In genomic region chr11:122202161-122202950, GRCh38 we compare ENCODE assay signal across 8 cellular contexts.
A peak's percentile ranks its signal among the peaks of the same experiment; 100 is the strongest.
DNase-seq lines count a peak whose midpoint lies in the region; ATAC-seq, FAIRE-seq and TF ChIP-seq lines count a peak whose summit lies in the region.

No MANE protein-coding gene starts in this region.

- TF ChIP-seq CTCF in chondrocyte (IDR thresholded peaks at IDR 0.05): no peak
- TF ChIP-seq CTCF in HepG2 (CRISPR knock-in tag; IDR thresholded peaks at IDR 0.05): no peak
- TF ChIP-seq CTCF in thyroid gland (IDR thresholded peaks at IDR 0.05): no peak

- TF ChIP-seq EP300 in HepG2 (IDR thresholded peaks at IDR 0.05; ENCODE audit: low read depth in 2 of 2, low read length in 2 of 2) (no peak), HepG2 (CRISPR knock-in tag; IDR thresholded peaks at IDR 0.05; ENCODE audit: borderline replicate concordance) (no peak)

- peak overlapping the region; percentile 52; the same call in 1 of the 2 replicates for H3K4me2 ChIP-seq in HepG2 (ENCODE audit: low read depth, low read length)

- H3K4me3 ChIP-seq in HepG2 (replicated peaks in 1 of 3; ENCODE audit: insufficient read depth in 1 of 3, low read depth in 2 of 3, low read length in 3 of 3) (no peak overlapping the region), thyroid gland (replicated peaks in 1 of 3) (peak overlapping the region; percentile 10 to 31 (median 26))

- peak overlapping the region; percentile 70 for H3K4me3 Mint-ChIP-seq in chondrocyte (ENCODE audit: unreplicated experiment)
- H3K4me3 Mint-ChIP-seq in activated CD4-positive, alpha-beta memory T cell treated with anti-CD3 and anti-CD28 coated beads for 36 hours: no peak overlapping the region

- H3K9ac ChIP-seq in HepG2 (ENCODE audit: insufficient read depth, low read depth, low read length): no peak overlapping the region

- H3K36me3 ChIP-seq in HepG2 (replicated peaks in 1 of 2; ENCODE audit: control insufficient read depth in 1 of 2, insufficient read depth in 2 of 2, low read length in 2 of 2) (no peaks in the 10 kb centered on the region), thyroid gland (no peaks in the 10 kb centered on the region)

- 58% methylated on average over 16 of the region's 16 CpGs for WGBS in HepG2 (ENCODE audit: low lambda C conversion rate)
- 18 to 19% methylated on average over 16 of the region's 16 CpGs for WGBS in thyroid gland, 2 donors

- peak overlapping the region; percentile 48 for H2AFZ ChIP-seq in HepG2 (ENCODE audit: low read length)

- H3K27ac ChIP-seq in HepG2 (ENCODE audit: extremely low read length, insufficient read depth, low read length) (no peak overlapping the region), thyroid gland (peak overlapping the region; percentile 61 to 71 (median 71))

- H3K79me2 ChIP-seq in HepG2 (ENCODE audit: insufficient read depth, low read length): no peaks in the 10 kb centered on the region

- H3K4me1 ChIP-seq in HepG2 (ENCODE audit: insufficient read depth, low read length) (peaks cover 12% of the 10 kb centered on the region), thyroid gland (peaks cover 18 to 40% of the 10 kb centered on the region in 2 donors)

- H3K9me3 Mint-ChIP-seq in chondrocyte (ENCODE audit: low read depth): no peaks in the 10 kb centered on the region
- H3K9me3 Mint-ChIP-seq in activated CD4-positive, alpha-beta memory T cell treated with anti-CD3 and anti-CD28 coated beads for 36 hours: no peaks in the 10 kb centered on the region

- POLR2A ChIA-PET in HepG2 (lab: Yijun Ruan, JAX): no interaction called here
- POLR2A ChIA-PET in activated CD4-positive, alpha-beta memory T cell treated with anti-CD3 and anti-CD28 coated beads for 36 hours (lab: Charles Lee): no interaction called here

- no peak for TF ChIP-seq RAD21 in HepG2 (CRISPR knock-in tag; IDR thresholded peaks at IDR 0.05)

- DNase-seq in chondrocyte (ENCODE audit: low spot score): no peak
- DNase-seq in HepG2 (ENCODE audit: low spot score): peak; percentile 6
- peak; percentile 46 to 62 for DNase-seq in thyroid gland
- no peak for DNase-seq in RCC 7860 (ENCODE audit: low spot score)
- DNase-seq in activated CD4-positive, alpha-beta memory T cell treated with anti-CD3 and anti-CD28 coated beads for 36 hours: no peak
- no peak for DNase-seq in activated T-cell treated with anti-CD3 and anti-CD28 coated beads for 4 hours
- DNase-seq in SK-N-DZ (ENCODE audit: low spot score): no peak

- peak; percentile 20 for ATAC-seq in HG03354 (IDR thresholded peaks at IDR 0.05; ENCODE audit: poor library complexity, severe bottlenecking, unreplicated experiment)
- peak; percentile 61 for ATAC-seq in HepG2

- FAIRE-seq in HepG2 (lab: Jason Lieb, UNC): no peak
- no peak for FAIRE-seq in RCC 7860 (lab: Jason Lieb, UNC)

- CTCF ChIA-PET in HepG2 (lab: Yijun Ruan, JAX; ENCODE audit: low intra/inter-chr PET ratio, low total read pairs): interaction anchor here (1.5 to 2.8 kb wide), 4 partner anchors 182 to 552 kb away, joined by 4 to 45 read pairs (median 4); no protein-coding TSS in a partner anchor
- CTCF ChIA-PET in activated CD4-positive, alpha-beta memory T cell treated with anti-CD3 and anti-CD28 coated beads for 36 hours (lab: Charles Lee): interaction anchor here (0.6 to 2.7 kb wide), 12 partner anchors 8 to 546 kb away, joined by 3 to 32 read pairs (median 3); no protein-coding TSS in a partner anchor

- no peaks in the 10 kb centered on the region for H4K20me1 ChIP-seq in HepG2 (ENCODE audit: insufficient read depth, low read length)

- H3K27ac Mint-ChIP-seq in chondrocyte (ENCODE audit: unreplicated experiment): peak overlapping the region; percentile 87
- no peak overlapping the region for H3K27ac Mint-ChIP-seq in activated CD4-positive, alpha-beta memory T cell treated with anti-CD3 and anti-CD28 coated beads for 36 hours

- H3K27me3 Mint-ChIP-seq in chondrocyte (ENCODE audit: low read depth): no peaks in the 10 kb centered on the region
- H3K27me3 Mint-ChIP-seq in activated CD4-positive, alpha-beta memory T cell treated with anti-CD3 and anti-CD28 coated beads for 36 hours: peaks cover 25% of the 10 kb centered on the region

- peaks cover 81% of the 10 kb centered on the region for H3K4me1 Mint-ChIP-seq in chondrocyte (ENCODE audit: low read depth)
- no peaks in the 10 kb centered on the region for H3K4me1 Mint-ChIP-seq in activated CD4-positive, alpha-beta memory T cell treated with anti-CD3 and anti-CD28 coated beads for 36 hours (ENCODE audit: low read depth)

- H3K36me3 Mint-ChIP-seq in chondrocyte (ENCODE audit: low read depth): no peaks in the 10 kb centered on the region
- no peaks in the 10 kb centered on the region for H3K36me3 Mint-ChIP-seq in activated CD4-positive, alpha-beta memory T cell treated with anti-CD3 and anti-CD28 coated beads for 36 hours

- intact Hi-C loops in HepG2 (cut with micrococcal nuclease; ENCODE audit: unreplicated experiment) (loop anchor here (2.0 kb wide), 1 partner anchor 94 kb away; no protein-coding TSS in a partner anchor), thyroid gland (cut with DNase I) (no loop called here)
- intact Hi-C loops in activated CD4-positive, alpha-beta memory T cell treated with anti-CD3 and anti-CD28 coated beads for 36 hours (cut with micrococcal nuclease): loop anchor here (2.0 kb wide), 1 partner anchor 94 kb away; no protein-coding TSS in a partner anchor

- in situ Hi-C loops in HepG2 (cut with HindIII; ENCODE audit: extremely low pct_ligation_motif_present, low pct_unique_long_range_greater_than_20kb): no loop called here

- no peaks in the 10 kb centered on the region for H3K9me3 ChIP-seq in HepG2 (ENCODE audit: low read length)
- H3K9me3 ChIP-seq in thyroid gland: no peaks in the 10 kb centered on the region

- no TSS peak for BruUV-seq in HepG2 (replicated peaks; lab: Mats Ljungman, UMichigan)

- TF ChIP-seq POLR2A in HepG2 (IDR thresholded peaks at IDR 0.05; ENCODE audit: insufficient read depth in 1 of 2, low read depth in 2 of 2, low read length in 2 of 2): no peak
- TF ChIP-seq POLR2A in thyroid gland (IDR thresholded peaks at IDR 0.05): no peak

- H3K27me3 ChIP-seq in HepG2 (ENCODE audit: control insufficient read depth in 1 of 2, insufficient read depth in 2 of 2, low read length in 2 of 2) (peaks cover 0 to 7% of the 10 kb centered on the region in 2 experiments; a peak in 1 of 5 replicates), thyroid gland (no peaks in the 10 kb centered on the region)

TF ChIP-seq in HepG2, 621 proteins besides CTCF, POLR2A, EP300 and RAD21 (continues in another document):
- TF ChIP-seq HOXA5 (CRISPR knock-in tag; IDR thresholded peaks at IDR 0.05): 0 out of 2 replicates have a peak, but pooled peaks have one; percentile 1
- no peak for TF ChIP-seq ZNF850 (CRISPR knock-in tag; conservative IDR thresholded peaks at IDR 0.05)
- TF ChIP-seq ZNF777 (CRISPR knock-in tag; IDR thresholded peaks at IDR 0.05): no peak
- 0 out of 2 replicates have a peak, but pooled peaks have one; percentile 46 for TF ChIP-seq ZBTB43 (CRISPR knock-in tag; conservative IDR thresholded peaks at IDR 0.05)
- no peak for TF ChIP-seq XRCC5 (optimal IDR thresholded peaks at IDR 0.05; ENCODE audit: low read length)
- no peak for TF ChIP-seq AKAP8 (CRISPR knock-in tag; IDR thresholded peaks at IDR 0.05)
- no peak for TF ChIP-seq GFI1 (CRISPR knock-in tag; IDR thresholded peaks at IDR 0.05; ENCODE audit: borderline replicate concordance)
- no peak for TF ChIP-seq PPARG (CRISPR knock-in tag; conservative IDR thresholded peaks at IDR 0.05)
- no peak for TF ChIP-seq ZNF3 (CRISPR knock-in tag; IDR thresholded peaks at IDR 0.05)
- no peak for TF ChIP-seq ARID2 (CRISPR knock-in tag; IDR thresholded peaks at IDR 0.05; ENCODE audit: borderline replicate concordance)
- TF ChIP-seq ZNF570 (CRISPR knock-in tag; IDR thresholded peaks at IDR 0.05; ENCODE audit: borderline replicate concordance): no peak
- no peak for TF ChIP-seq TAF15 (IDR thresholded peaks at IDR 0.05; ENCODE audit: low read depth, low read length, poor library complexity, severe bottlenecking)
- TF ChIP-seq TOPORS (CRISPR knock-in tag; IDR thresholded peaks at IDR 0.05): no peak
- no peak for TF ChIP-seq CHD2 (IDR thresholded peaks at IDR 0.05; ENCODE audit: low read depth, low read length)
- TF ChIP-seq MIXL1 (CRISPR knock-in tag; IDR thresholded peaks at IDR 0.05): no peak
- no peak for TF ChIP-seq NR2F2 (IDR thresholded peaks at IDR 0.05; ENCODE audit: borderline replicate concordance, low read depth)
- no peak for TF ChIP-seq MTF1 (CRISPR knock-in tag; IDR thresholded peaks at IDR 0.05)
- TF ChIP-seq MYC (CRISPR knock-in tag; IDR thresholded peaks at IDR 0.05; ENCODE audit: borderline replicate concordance): no peak

Comparison
In these comparisons a context has a peak if more than half of its experiments do, and no peak if none do; other contexts are left out.
1. DNase-seq: peak in HepG2 (single experiment) and thyroid gland (2 of 2); none in chondrocyte (single experiment), RCC 7860 (single experiment), activated CD4-positive, alpha-beta memory T cell treated with anti-CD3 and anti-CD28 coated beads for 36 hours (single experiment), activated T-cell treated with anti-CD3 and anti-CD28 coated beads for 4 hours (single experiment) and SK-N-DZ (single experiment).
2. H3K4me3 ChIP-seq: peak in thyroid gland (3 of 3); none in HepG2 (0 of 3).